In genomic region chr14:61025239-61026223, GRCh38 we compare ENCODE assay signal across 8 cellular contexts. TPM values are rescaled to one million over a fixed set of nuclear protein-coding genes. Genes with fewer than 3 reads are reported as not detected.
DNase-seq lines count a peak whose midpoint lies in the region; ATAC-seq, FAIRE-seq and TF ChIP-seq lines count a peak whose summit lies in the region.

No MANE protein-coding gene starts in this region.

- WGBS in HepG2 (ENCODE audit: low lambda C conversion rate) = 52% methylated on average over 7 of the region's 7 CpGs

- BruUV-seq in HepG2 (replicated peaks; lab: Mats Ljungman, UMichigan) = no TSS peak

- H3K36me3 Mint-ChIP-seq in HFFc6 (ENCODE audit: low read depth) = no peaks in the 10 kb centered on the region; the same call in 1 of the 2 replicates

- intact Hi-C loops in HepG2 (cut with micrococcal nuclease; ENCODE audit: unreplicated experiment) = loop anchor here (1.0 to 5.0 kb wide), 5 partner anchors 163 to 400 kb away; partner anchors contain the start of gene SIX1

- CTCF ChIA-PET in HepG2 (lab: Yijun Ruan, JAX; ENCODE audit: low intra/inter-chr PET ratio, low total read pairs) = interaction anchor here (1.3 to 2.2 kb wide), 4 partner anchors 164 to 401 kb away, joined by 5 to 24 read pairs (median 6); no protein-coding TSS in a partner anchor

- TF ChIP-seq CTCF in HFFc6 (IDR thresholded peaks at IDR 0.05) = peak; percentile 96
- TF ChIP-seq CTCF in VCaP (conservative IDR thresholded peaks at IDR 0.05) = peak; percentile 89
- TF ChIP-seq CTCF in choroid plexus epithelial cell (conservative IDR thresholded peaks at IDR 0.05; ENCODE audit: low read depth, low read length) = peak; percentile 90
- peak; percentile 80 for TF ChIP-seq CTCF in HepG2 (CRISPR knock-in tag; IDR thresholded peaks at IDR 0.05)

- H3K9me3 ChIP-seq in HepG2 (ENCODE audit: low read length) = no peaks in the 10 kb centered on the region

- TF ChIP-seq RAD21 in HepG2 (CRISPR knock-in tag; IDR thresholded peaks at IDR 0.05) = peak; percentile 61

- H3K4me1 Mint-ChIP-seq in HFFc6 (ENCODE audit: low read depth) = peaks cover 47% of the 10 kb centered on the region

- H3K4me3 ChIP-seq in choroid plexus epithelial cell (ENCODE audit: low read depth, low read length) = peak overlapping the region; percentile 5
- no peak overlapping the region for H3K4me3 ChIP-seq in HepG2 (replicated peaks in 1 of 3; ENCODE audit: insufficient read depth in 1 of 3, low read depth in 2 of 3, low read length in 3 of 3)

- no peaks in the 10 kb centered on the region for H3K36me3 ChIP-seq in HepG2 (replicated peaks in 1 of 2; ENCODE audit: control insufficient read depth in 1 of 2, insufficient read depth in 2 of 2, low read length in 2 of 2)

- H3K27me3 ChIP-seq in HepG2 (ENCODE audit: control insufficient read depth in 1 of 2, insufficient read depth in 2 of 2, low read length in 2 of 2) = no peaks in the 10 kb centered on the region

- POLR2A ChIA-PET in HepG2 (lab: Yijun Ruan, JAX) = no interaction called here

- peak; percentile 61 for FAIRE-seq in HepG2 (lab: Jason Lieb, UNC)

- H3K9ac ChIP-seq in HepG2 (ENCODE audit: insufficient read depth, low read depth, low read length) = no peak overlapping the region

- TF ChIP-seq EP300 in HepG2 (IDR thresholded peaks at IDR 0.05; ENCODE audit: low read depth in 2 of 2, low read length in 2 of 2) (no peak), HepG2 (CRISPR knock-in tag; IDR thresholded peaks at IDR 0.05; ENCODE audit: borderline replicate concordance) (no peak)

- DNase-seq in DMS53 treated with DMSO at 0.1 percent for 48 hours (lab: John Stamatoyannopoulos, UW; ENCODE audit: unreplicated experiment) (peak; percentile 40), HFFc6 (peak; percentile 74), NCI-H2171 treated with DMSO at 0.1 percent for 48 hours (lab: John Stamatoyannopoulos, UW) (peak; percentile 83), choroid plexus epithelial cell (ENCODE audit: low read depth) (peak; percentile 89), HepG2 (ENCODE audit: low spot score) (peak; percentile 57), 8988T (no peak)
- peak; percentile 14 to 16 for DNase-seq in stimulated activated CD4-positive, alpha-beta T cell treated with anti-CD3 and anti-CD28 coated beads, Interleukin-4, amount 100 ng/mL, for 48 hours (ENCODE audit: low read depth in 2 of 2)

- no peak for TF ChIP-seq POLR2A in HepG2 (IDR thresholded peaks at IDR 0.05; ENCODE audit: insufficient read depth in 1 of 2, low read depth in 2 of 2, low read length in 2 of 2)

- no peaks in the 10 kb centered on the region for H4K20me1 ChIP-seq in HepG2 (ENCODE audit: insufficient read depth, low read length)

- no peaks in the 10 kb centered on the region for H3K79me2 ChIP-seq in HepG2 (ENCODE audit: insufficient read depth, low read length)

- H2AFZ ChIP-seq in HepG2 (ENCODE audit: low read length) = no peak overlapping the region

- no peaks in the 10 kb centered on the region for H3K9me3 Mint-ChIP-seq in HFFc6

- H3K27ac ChIP-seq in VCaP (peak overlapping the region; percentile 38; the same call in 1 of the 2 replicates), HepG2 (ENCODE audit: extremely low read length, insufficient read depth, low read length) (no peak overlapping the region)

- in situ Hi-C loops in HepG2 (cut with HindIII; ENCODE audit: extremely low pct_ligation_motif_present, low pct_unique_long_range_greater_than_20kb) = loop anchor here (10.0 to 25.0 kb wide), 2 partner anchors 162 to 401 kb away; no protein-coding TSS in a partner anchor

- peak overlapping the region; percentile 83 for H3K27ac Mint-ChIP-seq in HFFc6

- no peak overlapping the region for H3K4me2 ChIP-seq in HepG2 (ENCODE audit: low read depth, low read length)

- peak; percentile 59; the same call in 2 of the 3 replicates for ATAC-seq in HepG2

- H3K27me3 Mint-ChIP-seq in HFFc6 (ENCODE audit: insufficient read depth) = no peaks in the 10 kb centered on the region

- peak overlapping the region; percentile 77 for H3K4me3 Mint-ChIP-seq in HFFc6

- H3K4me1 ChIP-seq in HepG2 (ENCODE audit: insufficient read depth, low read length) = peaks cover 10% of the 10 kb centered on the region; the same call in 1 of the 2 replicates

TF ChIP-seq in HepG2, 621 proteins besides CTCF, POLR2A, EP300 and RAD21 (continues in another document):
- TF ChIP-seq, protein P1, sequence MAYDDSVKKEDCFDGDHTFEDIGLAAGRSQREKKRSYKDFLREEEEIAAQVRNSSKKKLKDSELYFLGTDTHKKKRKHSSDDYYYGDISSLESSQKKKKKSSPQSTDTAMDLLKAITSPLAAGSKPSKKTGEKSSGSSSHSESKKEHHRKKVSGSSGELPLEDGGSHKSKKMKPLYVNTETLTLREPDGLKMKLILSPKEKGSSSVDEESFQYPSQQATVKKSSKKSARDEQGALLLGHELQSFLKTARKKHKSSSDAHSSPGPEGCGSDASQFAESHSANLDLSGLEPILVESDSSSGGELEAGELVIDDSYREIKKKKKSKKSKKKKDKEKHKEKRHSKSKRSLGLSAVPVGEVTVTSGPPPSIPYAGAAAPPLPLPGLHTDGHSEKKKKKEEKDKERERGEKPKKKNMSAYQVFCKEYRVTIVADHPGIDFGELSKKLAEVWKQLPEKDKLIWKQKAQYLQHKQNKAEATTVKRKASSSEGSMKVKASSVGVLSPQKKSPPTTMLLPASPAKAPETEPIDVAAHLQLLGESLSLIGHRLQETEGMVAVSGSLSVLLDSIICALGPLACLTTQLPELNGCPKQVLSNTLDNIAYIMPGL (CRISPR knock-in tag; IDR thresholded peaks at IDR 0.05; ENCODE audit: borderline replicate concordance in 1 of 2, low read depth in 1 of 2) = 0 out of 4 replicates have a peak, but pooled peaks of 1 of the 2 experiments have one; percentile 47
- TF ChIP-seq POGZ (CRISPR knock-in tag; IDR thresholded peaks at IDR 0.05) (no peak), ZNF121 (CRISPR knock-in tag; IDR thresholded peaks at IDR 0.05) (no peak), RBAK (CRISPR knock-in tag; IDR thresholded peaks at IDR 0.05) (no peak), TOE1 (CRISPR knock-in tag; IDR thresholded peaks at IDR 0.05) (no peak), MED8 (CRISPR knock-in tag; IDR thresholded peaks at IDR 0.05; ENCODE audit: insufficient replicate concordance) (no peak), PPARG (CRISPR knock-in tag; conservative IDR thresholded peaks at IDR 0.05) (0 out of 2 replicates have a peak, but pooled peaks have one; percentile 23), CHD2 (IDR thresholded peaks at IDR 0.05; ENCODE audit: low read depth, low read length) (no peak), KLF16 (CRISPR knock-in tag; IDR thresholded peaks at IDR 0.05) (no peak)

RNA-seq across cellular contexts. Expression of gene SLC38A6, which starts 44.5 kb away (rescaled TPM):
- total RNA-seq in HFFc6 (2021; fragmentation: NEBNext Ultra II Directional; extraction: Animal tissue kit (Norgen Biotek cat#: 25700)) = 10 to 100 TPM in 5 of 6 experiments, 1 to 10 TPM in 1; 9.7 to 13.8 (median 11.1) TPM
- 12.4 and 22.1 TPM in 2 replicates for total RNA-seq in HepG2 (2016; rRNA removed; fragmentation: Illumina TruSeq; extraction: Trizol)
- total RNA-seq in HepG2 (2016; cell fraction: cytosol; rRNA removed; fragmentation: Illumina TruSeq; extraction: Trizol; ENCODE audit: low read depth) = 9.6 and 11.5 TPM in 2 replicates
- total RNA-seq in HepG2 (2016; cell fraction: insoluble cytoplasmic fraction; rRNA removed; fragmentation: Illumina TruSeq; extraction: Trizol) = 13.5 and 21.9 TPM in 2 replicates
- 11.4 and 11.5 TPM in 2 replicates for total RNA-seq in HepG2 (2016; cell fraction: membrane; rRNA removed; fragmentation: Illumina TruSeq; extraction: Trizol)
- 65.0 and 69.3 TPM in 2 replicates for total RNA-seq in HepG2 (2016; cell fraction: nucleus; rRNA removed; fragmentation: Illumina TruSeq; extraction: Trizol)
- 5.6 and 6.9 TPM in 2 replicates for polyA plus RNA-seq in HepG2 (2011; rRNA removed)
- polyA plus RNA-seq in HepG2 (2011; cell fraction: cytosol; rRNA removed) = 4.1 and 4.9 TPM in 2 replicates
- 5.6 and 7.7 TPM in 2 replicates for polyA plus RNA-seq in HepG2 (2011; cell fraction: nucleus; rRNA removed)
- 6.5 and 6.8 TPM in 2 replicates for polyA plus RNA-seq in HepG2 (2012)
- 4.5 and 7.6 TPM in 2 replicates for polyA plus RNA-seq in HepG2 (2016; cell fraction: cytosol; fragmentation: Illumina TruSeq; extraction: Trizol; ENCODE audit: low read depth)
- 14.9 and 15.7 TPM in 2 replicates for polyA plus RNA-seq in HepG2 (2016; cell fraction: insoluble cytoplasmic fraction; fragmentation: Illumina TruSeq; extraction: Trizol; ENCODE audit: low read depth)
- polyA plus RNA-seq in HepG2 (2016; cell fraction: membrane; fragmentation: Illumina TruSeq; extraction: Trizol; ENCODE audit: low read depth) = 9.2 and 10.6 TPM in 2 replicates
- polyA plus RNA-seq in HepG2 (2016; cell fraction: nucleus; fragmentation: Illumina TruSeq; extraction: Trizol; ENCODE audit: insufficient read depth, low read depth) = 29.4 and 31.5 TPM in 2 replicates
- polyA minus RNA-seq in HepG2 (2011; rRNA and poly(A)+ RNA removed; ENCODE audit: low replicate concordance) = 13.5 and 16.6 TPM in 2 replicates
- polyA minus RNA-seq in HepG2 (2011; cell fraction: cytosol; rRNA and poly(A)+ RNA removed) = 2.1 and 4.6 TPM in 2 replicates
- polyA minus RNA-seq in HepG2 (2011; cell fraction: nucleus; rRNA and poly(A)+ RNA removed) = 34.6 and 50.2 TPM in 2 replicates

RNA-seq across cellular contexts. Expression of gene TRMT5, which starts 44.7 kb away (rescaled TPM):
- 10 to 100 TPM; 12.5 to 17.4 (median 15.3) TPM for total RNA-seq in HFFc6 (2021; fragmentation: NEBNext Ultra II Directional; extraction: Animal tissue kit (Norgen Biotek cat#: 25700))
- 16.0 and 26.0 TPM in 2 replicates for total RNA-seq in HepG2 (2016; rRNA removed; fragmentation: Illumina TruSeq; extraction: Trizol)
- 1.3 and 3.1 TPM in 2 replicates for total RNA-seq in HepG2 (2016; cell fraction: cytosol; rRNA removed; fragmentation: Illumina TruSeq; extraction: Trizol; ENCODE audit: low read depth)
- 15.0 and 24.2 TPM in 2 replicates for total RNA-seq in HepG2 (2016; cell fraction: insoluble cytoplasmic fraction; rRNA removed; fragmentation: Illumina TruSeq; extraction: Trizol)
- total RNA-seq in HepG2 (2016; cell fraction: membrane; rRNA removed; fragmentation: Illumina TruSeq; extraction: Trizol) = 6.7 and 7.3 TPM in 2 replicates
- 13.9 and 16.9 TPM in 2 replicates for total RNA-seq in HepG2 (2016; cell fraction: nucleus; rRNA removed; fragmentation: Illumina TruSeq; extraction: Trizol)
- polyA plus RNA-seq in HepG2 (2011; rRNA removed) = 3.1 and 3.6 TPM in 2 replicates
- polyA plus RNA-seq in HepG2 (2011; cell fraction: cytosol; rRNA removed) = 1.1 and 2.0 TPM in 2 replicates
- 1.5 and 2.7 TPM in 2 replicates for polyA plus RNA-seq in HepG2 (2011; cell fraction: nucleus; rRNA removed)
- 4.0 and 8.5 TPM in 2 replicates for polyA plus RNA-seq in HepG2 (2012)
- 0.78 and 0.84 TPM in 2 replicates for polyA plus RNA-seq in HepG2 (2016; cell fraction: cytosol; fragmentation: Illumina TruSeq; extraction: Trizol; ENCODE audit: low read depth)
- 16.4 and 17.2 TPM in 2 replicates for polyA plus RNA-seq in HepG2 (2016; cell fraction: insoluble cytoplasmic fraction; fragmentation: Illumina TruSeq; extraction: Trizol; ENCODE audit: low read depth)
- polyA plus RNA-seq in HepG2 (2016; cell fraction: membrane; fragmentation: Illumina TruSeq; extraction: Trizol; ENCODE audit: low read depth) = 1.7 and 2.0 TPM in 2 replicates
- polyA plus RNA-seq in HepG2 (2016; cell fraction: nucleus; fragmentation: Illumina TruSeq; extraction: Trizol; ENCODE audit: insufficient read depth, low read depth) = 12.2 and 12.8 TPM in 2 replicates
- polyA minus RNA-seq in HepG2 (2011; rRNA and poly(A)+ RNA removed; ENCODE audit: low replicate concordance) = 1.0 and 4.4 TPM in 2 replicates
- polyA minus RNA-seq in HepG2 (2011; cell fraction: cytosol; rRNA and poly(A)+ RNA removed) = 1.4 and 4.2 TPM in 2 replicates
- 5.6 and 10.4 TPM in 2 replicates for polyA minus RNA-seq in HepG2 (2011; cell fraction: nucleus; rRNA and poly(A)+ RNA removed)
